Comparison of ENCODE assay signal across 24 cellular contexts in genomic region chr5:40521925-40522324, GRCh38.
A peak's percentile ranks its signal among the peaks of the same experiment; 100 is the strongest.
DNase-seq lines count a peak whose midpoint lies in the region; ATAC-seq, FAIRE-seq and TF ChIP-seq lines count a peak whose summit lies in the region.
"Had no signal": no experiment of that assay in that cellular context is flagged by ENCODE, and none has a peak within 500 bp of the region (broad histone marks: within the 10 kb centered on the region; RNA-seq: fewer than 3 reads in every experiment).

No MANE protein-coding gene starts in this region.

- peak overlapping the region; percentile 20 for H3K27ac ChIP-seq in KOPT-K1 (ENCODE audit: low read depth, low read length, poor library complexity, severe bottlenecking)
- H3K27ac ChIP-seq: gastrocnemius medialis, GM23248, HL-60, Peyer's patch, transverse colon, WERI-Rb-1 had no signal

- ATAC-seq in GM18502 (IDR thresholded peaks at IDR 0.05; ENCODE audit: poor library complexity, unreplicated experiment), result no peak
- ATAC-seq: activated T-cell treated with anti-CD3 and anti-CD28 coated beads, Interleukin-2, amount 50 U/mL, for 4 hours; gastrocnemius medialis; natural killer cell had no signal

- peak; percentile 11 for DNase-seq in bronchial epithelial cell (ENCODE audit: low read depth)
- peak; percentile 56 for DNase-seq in fibroblast of villous mesenchyme (ENCODE audit: low read depth)
- no peak for DNase-seq in HuH-7.5 (ENCODE audit: low spot score)
- no peak for DNase-seq in OCI-M2 (lab: John Stamatoyannopoulos, UW; ENCODE audit: unreplicated experiment)
- DNase-seq: activated CD4-positive, alpha-beta T cell treated with anti-CD3 and anti-CD28 coated beads, Interleukin-2, amount 10 ng/mL, durations not matched to agents 24 days and 14 days; activated gamma-delta T cell treated with Interleukin-2 at 50 U/mL for 16 hours; activated T-cell treated with anti-CD3 and anti-CD28 coated beads, Interleukin-2, amount 50 U/mL, for 4 hours; effector CD4-positive, alpha-beta T cell; gastrocnemius medialis; GM23248; hippocampal formation; natural killer cell; NCI-H1092; NCI-H187 treated with DMSO at 0.1 percent for 48 hours; NCI-H524 treated with DMSO at 0.1 percent for 48 hours; Peyer's patch; SIG-M5; stomach; transverse colon; WERI-Rb-1 had no signal

- no peak for TF ChIP-seq CTCF in bronchial epithelial cell (IDR thresholded peaks at IDR 0.05; ENCODE audit: insufficient read depth, low read length, severe bottlenecking)
- TF ChIP-seq CTCF in fibroblast of villous mesenchyme (IDR thresholded peaks at IDR 0.05; ENCODE audit: insufficient read depth, low read depth, low read length), result no peak

- H3K9ac ChIP-seq in skeletal muscle satellite cell (ENCODE audit: low read depth, low read length), result no peak overlapping the region
- H3K9ac ChIP-seq: GM23248 had no signal

- H3K4me2 ChIP-seq in skeletal muscle satellite cell (ENCODE audit: low read length), result peak overlapping the region; percentile 33

- FAIRE-seq in bronchial epithelial cell (lab: Jason Lieb, UNC), result no peak

- no peaks in the 10 kb centered on the region for H3K9me3 ChIP-seq in KOPT-K1 (ENCODE audit: insufficient read depth, low read length, poor library complexity, severe bottlenecking)
- H3K9me3 ChIP-seq in skeletal muscle satellite cell (replicated peaks; ENCODE audit: low read length), result no peaks in the 10 kb centered on the region
- H3K9me3 ChIP-seq: gastrocnemius medialis, Peyer's patch, stomach, transverse colon had no signal

- H3K36me3 ChIP-seq in KOPT-K1 (ENCODE audit: insufficient read depth, low read length), result no peaks in the 10 kb centered on the region
- H3K36me3 ChIP-seq in bronchial epithelial cell (ENCODE audit: control insufficient read depth, insufficient read depth, low read length), result no peaks in the 10 kb centered on the region
- H3K36me3 ChIP-seq in skeletal muscle satellite cell (ENCODE audit: insufficient read depth, low read length), result no peaks in the 10 kb centered on the region
- H3K36me3 ChIP-seq: gastrocnemius medialis, Peyer's patch, stomach, transverse colon, WERI-Rb-1 had no signal

- peaks cover 6% of the 10 kb centered on the region for H3K4me1 ChIP-seq in skeletal muscle satellite cell (ENCODE audit: control insufficient read depth, insufficient read depth, low read length)
- H3K4me1 ChIP-seq: gastrocnemius medialis, Peyer's patch, transverse colon had no signal

- H3K27me3 ChIP-seq in bronchial epithelial cell (ENCODE audit: control insufficient read depth, insufficient read depth, low read length) (no peaks in the 10 kb centered on the region), skeletal muscle satellite cell (ENCODE audit: control insufficient read depth, insufficient read depth, low read length) (no peaks in the 10 kb centered on the region)
- H3K27me3 ChIP-seq: gastrocnemius medialis, Peyer's patch, stomach, transverse colon had no signal

- H3K4me3 ChIP-seq in bronchial epithelial cell (ENCODE audit: low read depth, low read length), result no peak overlapping the region
- no peak overlapping the region for H3K4me3 ChIP-seq in fibroblast of villous mesenchyme (ENCODE audit: low read depth, low read length)
- H3K4me3 ChIP-seq in skeletal muscle satellite cell (ENCODE audit: low read length), result no peak overlapping the region
- H3K4me3 ChIP-seq: gastrocnemius medialis, GM23248, Peyer's patch, stomach, transverse colon had no signal

Comparison
In these comparisons a context has a peak if more than half of its experiments do, and no peak if none do; other contexts are left out.
1. DNase-seq: peak in bronchial epithelial cell (single experiment) and fibroblast of villous mesenchyme (single experiment); none in HuH-7.5 (single experiment) and OCI-M2 (single experiment).